ENCODE assay signal across 8 cellular contexts in the genomic region with DNA sequence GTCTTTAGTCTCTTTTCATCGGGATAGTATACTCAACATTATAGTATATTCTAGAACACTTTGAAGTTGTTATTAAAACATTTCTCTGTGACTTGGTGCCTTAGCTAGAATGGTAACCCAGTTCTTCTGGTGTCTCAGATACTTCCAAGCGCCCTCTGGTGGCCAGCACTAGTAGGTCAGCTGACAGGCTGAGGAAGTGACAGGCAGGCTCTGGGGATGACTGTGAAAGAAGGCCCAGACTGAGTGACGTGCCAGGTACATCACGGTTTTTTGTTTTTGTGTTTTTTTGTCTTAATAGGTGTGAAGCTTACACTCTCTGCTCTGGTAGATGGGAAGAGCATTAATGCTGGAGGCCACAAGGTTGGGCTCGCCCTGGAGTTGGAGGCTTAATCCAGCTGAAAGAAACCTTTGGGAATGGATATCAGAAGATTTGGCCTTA. TPM values are rescaled to one million over a fixed set of nuclear protein-coding genes. Genes with fewer than 3 reads are reported as not detected.
DNase-seq lines count a peak whose midpoint lies in the region; ATAC-seq, FAIRE-seq and TF ChIP-seq lines count a peak whose summit lies in the region.

No MANE protein-coding gene starts in this region.

- TF ChIP-seq POLR2A in HCT116 (IDR thresholded peaks at IDR 0.05; ENCODE audit: borderline replicate concordance, extremely low read depth, insufficient read depth, insufficient read length): no peak
- no peak for TF ChIP-seq POLR2A in heart left ventricle (IDR thresholded peaks at IDR 0.05)

- TF ChIP-seq RAD21 in HCT116 (IDR thresholded peaks at IDR 0.05; ENCODE audit: low read depth): peak; percentile 69

- no peaks in the 10 kb centered on the region for H3K27me3 Mint-ChIP-seq in T-cell
- no peaks in the 10 kb centered on the region for H3K27me3 Mint-ChIP-seq in activated naive CD8-positive, alpha-beta T cell treated with anti-CD3 and anti-CD28 coated beads, Interleukin-2, amount 50 U/mL, for 24 hours

- H3K36me3 ChIP-seq in HCT116 (ENCODE audit: control insufficient read depth in 1 of 2, insufficient read depth in 2 of 2, low read length in 2 of 2) (peaks cover 27 to 34% of the 10 kb centered on the region in 2 experiments), heart left ventricle (peaks cover 0 to 78% (median 64%) of the 10 kb centered on the region in 9 donors)

- CTCF ChIA-PET in HCT116 (lab: Charles Lee): interaction anchor here (0.6 to 1.3 kb wide), 8 partner anchors 12 to 1073 kb away, joined by 3 to 14 read pairs (median 4); no protein-coding TSS in a partner anchor
- CTCF ChIA-PET in T-cell (lab: Charles Lee): interaction anchor here (0.7 to 5.6 kb wide), 13 partner anchors 8 to 986 kb away, joined by 3 to 74 read pairs (median 3); partner anchors contain the start of gene VDAC2 (in 1 of the 2)

- no peak overlapping the region for H2AFZ ChIP-seq in HCT116 (ENCODE audit: low read depth, low read length, poor library complexity, severe bottlenecking)

- RAD21 ChIA-PET in HCT116 (lab: Charles Lee; ENCODE audit: low non-redundant PET in 1 of 2, low total read pairs in 2 of 2, uncharacterized antibody in 2 of 2, unreplicated experiment in 2 of 2): interaction anchor here (1.0 kb wide), 2 partner anchors 42 to 43 kb away, joined by 3 to 4 read pairs; no protein-coding TSS in a partner anchor

- H3K4me3 ChIP-seq in HCT116 (replicated peaks in 1 of 2; ENCODE audit: low read depth in 1 of 2, low read length in 2 of 2): no peak overlapping the region
- no peak overlapping the region for H3K4me3 ChIP-seq in heart left ventricle
- H3K4me3 ChIP-seq in retinal pigment epithelial cell (ENCODE audit: low read length): no peak overlapping the region

- H3K27ac ChIP-seq in HCT116 (ENCODE audit: low read depth, low read length) (no peak overlapping the region), heart left ventricle (peak overlapping the region in 2 of 12 donors; percentile 10 to 84)

- H3K4me3 Mint-ChIP-seq in T-cell: no peak overlapping the region
- no peak overlapping the region for H3K4me3 Mint-ChIP-seq in activated naive CD8-positive, alpha-beta T cell treated with anti-CD3 and anti-CD28 coated beads, Interleukin-2, amount 50 U/mL, for 24 hours

- DNase-seq in HCT116 (ENCODE audit: low read depth, low spot score): peak; percentile 67
- DNase-seq in NCI-H1092 treated with DMSO at 0.1 percent for 48 hours (lab: John Stamatoyannopoulos, UW): peak; percentile 64
- peak; percentile 77 to 97 (median 93) for DNase-seq in T-cell
- DNase-seq in activated naive CD8-positive, alpha-beta T cell treated with anti-CD3 and anti-CD28 coated beads, Interleukin-2, amount 50 U/mL, for 24 hours: peak; percentile 92
- peak; percentile 87 to 94 (median 91) for DNase-seq in heart left ventricle
- no peak for DNase-seq in retinal pigment epithelial cell (ENCODE audit: low read depth)

- peaks cover 33% of the 10 kb centered on the region for H3K36me3 Mint-ChIP-seq in T-cell
- H3K36me3 Mint-ChIP-seq in activated naive CD8-positive, alpha-beta T cell treated with anti-CD3 and anti-CD28 coated beads, Interleukin-2, amount 50 U/mL, for 24 hours (ENCODE audit: low read depth): peaks cover 56% of the 10 kb centered on the region

- no peaks in the 10 kb centered on the region for H3K9me2 ChIP-seq in HCT116 (ENCODE audit: insufficient read depth)

- ATAC-seq in HCT116 (peak; percentile 28; the same call in 1 of the 2 replicates), T-cell (replicated peaks in 1 of 4) (peak; percentile 38 to 58 (median 42)), heart left ventricle (peak in 1 of 4 donors; percentile 46), GM18873 (IDR thresholded peaks at IDR 0.05; ENCODE audit: low FRiP score, unreplicated experiment) (no peak)
- ATAC-seq in activated naive CD8-positive, alpha-beta T cell treated with anti-CD3 and anti-CD28 coated beads, Interleukin-2, amount 50 U/mL, for 24 hours: peak; percentile 65

- TF ChIP-seq CTCF in HCT116 (IDR thresholded peaks at IDR 0.05 in 2 of 3, conservative IDR thresholded peaks at IDR 0.05 in 1 of 3; ENCODE audit: borderline replicate concordance in 1 of 3, insufficient read depth in 1 of 3, low read depth in 2 of 3, low read length in 2 of 3) (peak; percentile 78 to 94 (median 93)), heart left ventricle (IDR thresholded peaks at IDR 0.05) (peak; percentile 84 to 94 (median 88)), retinal pigment epithelial cell (conservative IDR thresholded peaks at IDR 0.05; ENCODE audit: low read depth, low read length) (peak; percentile 95)

- no peak overlapping the region for H3K4me2 ChIP-seq in HCT116 (ENCODE audit: low read length)

- peaks cover 32 to 50% (median 33%) of the 10 kb centered on the region in 3 donors for H3K4me1 Mint-ChIP-seq in T-cell
- peaks cover 44% of the 10 kb centered on the region for H3K4me1 Mint-ChIP-seq in activated naive CD8-positive, alpha-beta T cell treated with anti-CD3 and anti-CD28 coated beads, Interleukin-2, amount 50 U/mL, for 24 hours

- no TSS peak for BruUV-seq in HCT116 (replicated peaks; lab: Mats Ljungman, UMichigan)

- POLR2A ChIA-PET in HCT116 (lab: Charles Lee): interaction anchor here (1.0 to 1.5 kb wide), 3 partner anchors 19 to 119 kb away, joined by 3 read pairs; partner anchors contain the start of gene SAMD8
- POLR2A ChIA-PET in T-cell (lab: Charles Lee): interaction anchor here in 1 of 2 donors (0.6 to 1.5 kb wide), 3 partner anchors 20 to 1385 kb away, joined by 7 to 9 read pairs (median 8); partner anchors contain the start of gene VDAC2

- no peak overlapping the region for H3K9ac ChIP-seq in HCT116 (ENCODE audit: low read length)

- intact Hi-C loops in HCT116 (cut with micrococcal nuclease) (loop anchor here (1.0 kb wide), 1 partner anchor 42 kb away; no protein-coding TSS in a partner anchor), heart left ventricle (cut with DNase I) (loop anchor here in 9 of 10 donors (1.0 to 10.0 kb wide), 11 partner anchors 20 to 1076 kb away; partner anchors contain the start of genes SAMD8 (in 5 of the 9), ADK (in 2 of the 9), AP3M1 (in 2 of the 9) and KAT6B (in 2 of the 9))

- FAIRE-seq in G401.6 (lab: Jason Lieb, UNC): peak; percentile 92

- H3K27me3 ChIP-seq in HCT116 (ENCODE audit: insufficient read depth, low read length) (no peaks in the 10 kb centered on the region), heart left ventricle (no peaks in the 10 kb centered on the region)

- no peaks in the 10 kb centered on the region for H3K9me3 Mint-ChIP-seq in T-cell
- no peaks in the 10 kb centered on the region for H3K9me3 Mint-ChIP-seq in activated naive CD8-positive, alpha-beta T cell treated with anti-CD3 and anti-CD28 coated beads, Interleukin-2, amount 50 U/mL, for 24 hours

- H3K4me1 ChIP-seq in HCT116 (ENCODE audit: control insufficient read depth in 1 of 2, insufficient read depth in 2 of 2, low read length in 2 of 2) (peaks cover 2 to 23% of the 10 kb centered on the region in 2 experiments; a peak in 3 of 4 replicates), heart left ventricle (peaks cover 16 to 70% (median 52%) of the 10 kb centered on the region in 12 donors)

- WGBS in heart left ventricle, 4 donors: 24 to 27% (median 26%) methylated on average over 5 of the region's 5 CpGs

- peaks cover 15% of the 10 kb centered on the region; the same call in 1 of the 2 replicates for H4K20me1 ChIP-seq in HCT116 (ENCODE audit: insufficient read depth)

- no peaks in the 10 kb centered on the region for H3K9me3 ChIP-seq in HCT116 (ENCODE audit: control insufficient read depth in 1 of 2, insufficient read depth in 1 of 2, low read depth in 1 of 2, low read length in 2 of 2)
- H3K9me3 ChIP-seq in heart left ventricle: no peaks in the 10 kb centered on the region

- peaks cover 70% of the 10 kb centered on the region for H3K79me2 ChIP-seq in HCT116 (ENCODE audit: insufficient read depth, low read length)

- peak overlapping the region; percentile 81 to 95 for H3K27ac Mint-ChIP-seq in T-cell
- H3K27ac Mint-ChIP-seq in activated naive CD8-positive, alpha-beta T cell treated with anti-CD3 and anti-CD28 coated beads, Interleukin-2, amount 50 U/mL, for 24 hours: peak overlapping the region; percentile 90

TF ChIP-seq in HCT116, 20 proteins besides CTCF, POLR2A, EP300 and RAD21:
- TF ChIP-seq SP1 (IDR thresholded peaks at IDR 0.05; ENCODE audit: low read depth) (no peak), CEBPB (IDR thresholded peaks at IDR 0.05; ENCODE audit: low read depth) (no peak), ELF1 (IDR thresholded peaks at IDR 0.05; ENCODE audit: borderline replicate concordance, low read depth) (no peak), YY1 (IDR thresholded peaks at IDR 0.05; ENCODE audit: extremely low read depth, insufficient replicate concordance, low read depth, low read length) (peak; percentile 13), EZH2phosphoT487 (IDR thresholded peaks at IDR 0.05; ENCODE audit: borderline replicate concordance) (no peak)
- TF ChIP-seq, protein P1, sequence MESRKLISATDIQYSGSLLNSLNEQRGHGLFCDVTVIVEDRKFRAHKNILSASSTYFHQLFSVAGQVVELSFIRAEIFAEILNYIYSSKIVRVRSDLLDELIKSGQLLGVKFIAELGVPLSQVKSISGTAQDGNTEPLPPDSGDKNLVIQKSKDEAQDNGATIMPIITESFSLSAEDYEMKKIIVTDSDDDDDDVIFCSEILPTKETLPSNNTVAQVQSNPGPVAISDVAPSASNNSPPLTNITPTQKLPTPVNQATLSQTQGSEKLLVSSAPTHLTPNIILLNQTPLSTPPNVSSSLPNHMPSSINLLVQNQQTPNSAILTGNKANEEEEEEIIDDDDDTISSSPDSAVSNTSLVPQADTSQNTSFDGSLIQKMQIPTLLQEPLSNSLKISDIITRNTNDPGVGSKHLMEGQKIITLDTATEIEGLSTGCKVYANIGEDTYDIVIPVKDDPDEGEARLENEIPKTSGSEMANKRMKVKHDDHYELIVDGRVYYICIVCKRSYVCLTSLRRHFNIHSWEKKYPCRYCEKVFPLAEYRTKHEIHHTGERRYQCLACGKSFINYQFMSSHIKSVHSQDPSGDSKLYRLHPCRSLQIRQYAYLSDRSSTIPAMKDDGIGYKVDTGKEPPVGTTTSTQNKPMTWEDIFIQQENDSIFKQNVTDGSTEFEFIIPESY (IDR thresholded peaks at IDR 0.05; ENCODE audit: extremely low read depth, insufficient replicate concordance, low read length): no peak

RNA-seq across cellular contexts. Expression of gene COMTD1, which starts 5.1 kb away (rescaled TPM):
- total RNA-seq in HCT116 (2021; ENCODE audit: unreplicated experiment) (35.1 TPM), T-cell (10 to 100 TPM; 11.2 to 39.0 (median 33.8) TPM), heart left ventricle (10 to 100 TPM; 20.8 to 75.0 (median 37.0) TPM)
- 24.9 and 32.5 TPM in 2 replicates for polyA plus RNA-seq in HCT116 (2012)
- polyA plus RNA-seq in heart left ventricle: 100 to 1,000 TPM in 1 of 2 donors, 10 to 100 TPM in 1; 57.9 to 124 TPM

RNA-seq across cellular contexts. Expression of gene VDAC2, which starts 20.0 kb away (rescaled TPM):
- total RNA-seq in HCT116 (2021; ENCODE audit: unreplicated experiment): 289 TPM
- 231 and 273 TPM in 2 replicates for polyA plus RNA-seq in HCT116 (2012)
- 100 to 1,000 TPM in 2 of 5 donors, 10 to 100 TPM in 3; 82.8 to 111 (median 86.8) TPM for total RNA-seq in T-cell
- total RNA-seq in heart left ventricle: 100 to 1,000 TPM; 334 to 554 (median 472) TPM
- polyA plus RNA-seq in heart left ventricle: 100 to 1,000 TPM; 375 to 515 TPM
